Comparison of ENCODE assay signal across 8 cellular contexts in genomic region chr17:60033786-60034185, GRCh38. TPM values are rescaled to one million over a fixed set of nuclear protein-coding genes. Genes with fewer than 3 reads are reported as not detected.
DNase-seq lines count a peak whose midpoint lies in the region; ATAC-seq, FAIRE-seq and TF ChIP-seq lines count a peak whose summit lies in the region.
"Not testable (repeated sequence)": the region's sequence is repeated elsewhere in the genome, so short reads cannot be mapped to it uniquely, and the experiment has no call there.

No MANE protein-coding gene starts in this region.

- not testable (repeated sequence) for H3K9me3 ChIP-seq in GM12878 (replicated peaks; ENCODE audit: control insufficient read depth, insufficient read depth, low read length); K562 (replicated peaks; ENCODE audit: control insufficient read depth, insufficient read depth, low read depth, low read length); testis

- H3K4me3 Mint-ChIP-seq in type B pancreatic cell: not testable (repeated sequence)

- WGBS in GM12878 (ENCODE audit: insufficient coverage, insufficient replicate concordance, low lambda C conversion rate, missing lambda C conversion rate): 50% methylated on average over 5 of the region's 7 CpGs
- 52% methylated on average over 4 of the region's 7 CpGs for WGBS in K562 (ENCODE audit: insufficient coverage, low coverage, missing lambda C conversion rate)
- 54 to 64% methylated on average over 5 of the region's 7 CpGs for WGBS in testis, 2 donors

- H3K36me3 ChIP-seq in GM12878 (ENCODE audit: control insufficient read depth in 2 of 2, insufficient read depth in 2 of 2, low read length in 1 of 2); K562 (ENCODE audit: control insufficient read depth, insufficient read depth, low read length); testis (ENCODE audit: low read depth, missing control alignments): not testable (repeated sequence)

- BruUV-seq in GM12878 (replicated peaks; lab: Mats Ljungman, UMichigan); K562 (replicated peaks; lab: Mats Ljungman, UMichigan): not testable (repeated sequence)

- not testable (repeated sequence) for H3K4me2 ChIP-seq in GM12878 (ENCODE audit: control insufficient read depth, insufficient read depth); K562 (ENCODE audit: insufficient read depth, low read length)

- H3K27ac Mint-ChIP-seq in type B pancreatic cell: not testable (repeated sequence)

- TF ChIP-seq POLR2A in GM12878 (IDR thresholded peaks at IDR 0.05; ENCODE audit: low read depth, low read length); K562 (conservative IDR thresholded peaks at IDR 0.05); testis (IDR thresholded peaks at IDR 0.05): not testable (repeated sequence)

- not testable (repeated sequence) for H3K9me3 Mint-ChIP-seq in type B pancreatic cell

- not testable (repeated sequence) for H3K4me3 ChIP-seq in GM12878, K562, testis

- TF ChIP-seq RAD21 in GM12878 (IDR thresholded peaks at IDR 0.05; ENCODE audit: insufficient read depth, low read depth, low read length); K562 (CRISPR knock-in tag; conservative IDR thresholded peaks at IDR 0.05 in 1 of 2, IDR thresholded peaks at IDR 0.05 in 1 of 2): not testable (repeated sequence)

- intact Hi-C loops in GM12878 (cut with micrococcal nuclease; ENCODE audit: unreplicated experiment) (loop anchor here (10.0 kb wide), 3 partner anchors 69 to 289 kb away; partner anchors contain the start of gene RNFT1), posterior vena cava (cut with DNase I) (loop anchor here in 1 of 2 donors (10.0 kb wide), 1 partner anchor 69 kb away; the partner anchor contains the start of gene RNFT1)
- intact Hi-C loops in K562 (cut with micrococcal nuclease); testis (cut with DNase I; ENCODE audit: low total_unique reads): not testable (repeated sequence)

- ATAC-seq in GM12878, K562: not testable (repeated sequence)

- H3K9me1 ChIP-seq in K562 (ENCODE audit: control insufficient read depth, insufficient read depth, low read length): not testable (repeated sequence)

- in situ Hi-C loops in GM12878 (cut with MboI): not testable (repeated sequence)
- in situ Hi-C loops in K562 (cut with MboI): loop anchor here (10.0 kb wide), 2 partner anchors 81 to 719 kb away; no protein-coding TSS in a partner anchor

- not testable (repeated sequence) for H3K4me1 ChIP-seq in GM12878 (ENCODE audit: control insufficient read depth, insufficient read depth, low read length); K562 (replicated peaks in 1 of 2; ENCODE audit: control insufficient read depth in 2 of 2, insufficient read depth in 2 of 2, low read length in 2 of 2); testis

- H3K9ac ChIP-seq in GM12878 (ENCODE audit: control insufficient read depth, insufficient read depth, low read length); K562 (ENCODE audit: insufficient read depth in 1 of 2, low read depth in 2 of 2, low read length in 2 of 2): not testable (repeated sequence)

- POLR2A ChIA-PET in GM12878 (lab: Charles Lee); K562 (lab: Yijun Ruan, JAX): not testable (repeated sequence)

- CTCF ChIA-PET in GM12878 (lab: Yijun Ruan, JAX): interaction anchor here (0.6 kb wide), 1 partner anchor 101 kb away, joined by 3 read pairs; no protein-coding TSS in a partner anchor
- CTCF ChIA-PET in K562 (lab: Yijun Ruan, JAX; ENCODE audit: low intra/inter-chr PET ratio): not testable (repeated sequence)

- FAIRE-seq in GM12878 (lab: Jason Lieb, UNC): not testable (repeated sequence)
- FAIRE-seq in K562 (lab: Jason Lieb, UNC): peak; percentile 71
- FAIRE-seq in urothelium cell line (lab: Jason Lieb, UNC): peak; percentile 35

- H2AFZ ChIP-seq in GM12878 (ENCODE audit: control insufficient read depth, low read depth, low read length); K562 (ENCODE audit: low read depth, low read length): not testable (repeated sequence)

- TF ChIP-seq CTCF in GM12878 (IDR thresholded peaks at IDR 0.05 in 2 of 3, conservative IDR thresholded peaks at IDR 0.05 in 1 of 3; ENCODE audit: control insufficient read depth in 2 of 3, extremely low read depth in 1 of 3, insufficient read depth in 1 of 3, low read depth in 3 of 3, low read length in 3 of 3); K562 (IDR thresholded peaks at IDR 0.05 in 2 of 3, conservative IDR thresholded peaks at IDR 0.05 in 1 of 3; ENCODE audit: insufficient read depth in 2 of 3, low read depth in 1 of 3, low read length in 3 of 3); testis (IDR thresholded peaks at IDR 0.05); type B pancreatic cell (conservative IDR thresholded peaks at IDR 0.05): not testable (repeated sequence)

- not testable (repeated sequence) for H3K4me1 Mint-ChIP-seq in type B pancreatic cell (ENCODE audit: unreplicated experiment)

- H3K36me3 Mint-ChIP-seq in type B pancreatic cell: not testable (repeated sequence)

- DNase-seq in NCI-H1694 (lab: John Stamatoyannopoulos, UW) (peak; percentile 20), OCI-M1 (lab: John Stamatoyannopoulos, UW) (peak; percentile 6), posterior vena cava (ENCODE audit: low spot score) (peak; percentile 44), testis (peak; percentile 32), type B pancreatic cell (ENCODE audit: extremely low spot score, unreplicated experiment) (peak; percentile 34)
- DNase-seq in GM12878 (ENCODE audit: low read depth, low spot score); K562 (ENCODE audit: extremely low read depth in 1 of 4, low spot score in 3 of 4); urothelium cell line (ENCODE audit: low spot score): not testable (repeated sequence)

- H3K27me3 ChIP-seq in GM12878 (replicated peaks in 1 of 2; ENCODE audit: control insufficient read depth in 2 of 2, insufficient read depth in 2 of 2, low read length in 1 of 2); K562 (ENCODE audit: control insufficient read depth in 2 of 2, insufficient read depth in 2 of 2, low read length in 2 of 2); testis: not testable (repeated sequence)

- not testable (repeated sequence) for H4K20me1 ChIP-seq in GM12878 (ENCODE audit: control insufficient read depth, insufficient read depth); K562 (replicated peaks; ENCODE audit: control insufficient read depth, insufficient read depth, low read length)

- TF ChIP-seq EP300 in GM12878 (IDR thresholded peaks at IDR 0.05; ENCODE audit: borderline replicate concordance in 1 of 2, control insufficient read depth in 1 of 2, low read depth in 2 of 2, low read length in 2 of 2); K562 (IDR thresholded peaks at IDR 0.05; ENCODE audit: low read length): not testable (repeated sequence)

- H3K27me3 Mint-ChIP-seq in type B pancreatic cell: not testable (repeated sequence)

- RAD21 ChIA-PET in GM12878 (lab: Charles Lee; ENCODE audit: unreplicated experiment): not testable (repeated sequence)

- SMC1A ChIA-PET in GM12878 (lab: Charles Lee; ENCODE audit: uncharacterized antibody, unreplicated experiment): not testable (repeated sequence)

- H3K79me2 ChIP-seq in GM12878 (ENCODE audit: control insufficient read depth, insufficient read depth, low read length); K562 (ENCODE audit: control insufficient read depth, insufficient read depth, low read length): not testable (repeated sequence)

- H3K27ac ChIP-seq in GM12878 (ENCODE audit: control insufficient read depth, insufficient read depth); K562 (ENCODE audit: extremely low read depth, low read depth, low read length); testis: not testable (repeated sequence)

RNA-seq across cellular contexts. Expression of gene HEATR6, which starts 44.9 kb away (rescaled TPM):
- total RNA-seq in GM12878 (2013; cell fraction: nucleolus; rRNA removed): 32.4 and 37.5 TPM in 2 replicates
- total RNA-seq in GM12878 (2014; rRNA removed) (11.7 and 12.3 TPM in 2 replicates), GM12878 (2014; rRNA removed; fragmentation: Illumina TruSeq; extraction: Trizol) (9.4 and 9.9 TPM in 2 replicates), GM12878 (2021) (12.9 and 15.1 TPM in 2 replicates), K562 (2014; rRNA removed) (6.9 and 11.3 TPM in 2 replicates), K562 (2014; rRNA removed; fragmentation: Illumina TruSeq; extraction: Trizol) (11.4 and 12.1 TPM in 2 replicates), K562 (2015; rRNA removed; fragmentation: Illumina TruSeq; extraction: Trizol) (10.9 and 12.7 TPM in 2 replicates), K562 (2021) (12.9 and 13.5 TPM in 2 replicates), posterior vena cava (10 to 100 TPM; 13.1 to 16.3 TPM), testis (10 to 100 TPM; 33.7 to 53.8 TPM), type B pancreatic cell (ENCODE audit: low replicate concordance) (25.1 and 28.8 TPM in 2 replicates)
- polyA plus RNA-seq in GM12878 (2011; ENCODE audit: low read depth): 6.0 TPM
- polyA plus RNA-seq in GM12878 (2011; rRNA removed) (10.5 and 13.4 TPM in 2 replicates), GM12878 (2014; fragmentation: Illumina TruSeq; extraction: Trizol) (12.8 and 17.2 TPM in 2 replicates), GM12878 (2014; fragmentation: Nextera tagmentation; extraction: Ambion mirVana) (1 to 10 TPM; 3.4 to 5.2 TPM), GM12878 (2014; rRNA removed) (7.7 and 11.6 TPM in 2 replicates), GM12878 (2016; fragmentation: Nextera tagmentation; extraction: Ambion mirVana) (10 to 100 TPM in 1 of 2 experiments, 1 to 10 TPM in 1; 8.4 to 10.9 TPM), K562 (2011; rRNA removed) (17.6 and 22.9 TPM in 2 replicates), K562 (2014; fragmentation: Illumina TruSeq; extraction: Trizol) (14.5 and 15.4 TPM in 2 replicates), K562 (2014; fragmentation: Nextera tagmentation; extraction: Ambion mirVana) (1 to 10 TPM; 5.3 to 9.1 TPM), K562 (2014; rRNA removed) (10.8 and 13.5 TPM in 2 replicates), testis (ENCODE audit: insufficient read depth, low read depth, low replicate concordance) (14.7 TPM)
- polyA plus RNA-seq in GM12878 (2011; cell fraction: cytosol; rRNA removed): 22.6 and 26.4 TPM in 2 replicates
- 37.9 and 45.4 TPM in 2 replicates for polyA plus RNA-seq in GM12878 (2011; cell fraction: nucleus; rRNA removed)
- 7.3 and 8.0 TPM in 2 replicates for polyA plus RNA-seq in GM12878 (2012)
- 28.5 and 34.1 TPM in 2 replicates for polyA minus RNA-seq in GM12878 (2011; rRNA and poly(A)+ RNA removed)
- polyA minus RNA-seq in GM12878 (2011; cell fraction: cytosol; rRNA and poly(A)+ RNA removed): 7.8 and 10.5 TPM in 2 replicates
- 24.2 and 40.6 TPM in 2 replicates for polyA minus RNA-seq in GM12878 (2011; cell fraction: nucleus; rRNA and poly(A)+ RNA removed)
- 29.4 and 51.4 TPM in 2 replicates for total RNA-seq in K562 (2011; cell fraction: chromatin; rRNA removed; ENCODE audit: low replicate concordance)
- total RNA-seq in K562 (2011; cell fraction: nucleolus; rRNA removed): 23.0 and 26.7 TPM in 2 replicates
- total RNA-seq in K562 (2011; cell fraction: nucleoplasm; rRNA removed): 31.9 and 32.7 TPM in 2 replicates
- 22.9 and 29.8 TPM in 2 replicates for polyA plus RNA-seq in K562 (2011; cell fraction: cytosol; rRNA removed)
- polyA plus RNA-seq in K562 (2011; cell fraction: nucleus; rRNA removed): 78.3 and 85.3 TPM in 2 replicates
- 11.1 and 22.0 TPM in 2 replicates for polyA plus RNA-seq in K562 (2012)
- 21.9 and 34.4 TPM in 2 replicates for polyA minus RNA-seq in K562 (2011; rRNA and poly(A)+ RNA removed)
- polyA minus RNA-seq in K562 (2011; cell fraction: cytosol; rRNA and poly(A)+ RNA removed): 15.9 and 17.8 TPM in 2 replicates
- polyA minus RNA-seq in K562 (2011; cell fraction: nucleus; rRNA and poly(A)+ RNA removed): 26.7 and 45.1 TPM in 2 replicates
